ENCODE assay signal across 9 cellular contexts in the genomic region with DNA sequence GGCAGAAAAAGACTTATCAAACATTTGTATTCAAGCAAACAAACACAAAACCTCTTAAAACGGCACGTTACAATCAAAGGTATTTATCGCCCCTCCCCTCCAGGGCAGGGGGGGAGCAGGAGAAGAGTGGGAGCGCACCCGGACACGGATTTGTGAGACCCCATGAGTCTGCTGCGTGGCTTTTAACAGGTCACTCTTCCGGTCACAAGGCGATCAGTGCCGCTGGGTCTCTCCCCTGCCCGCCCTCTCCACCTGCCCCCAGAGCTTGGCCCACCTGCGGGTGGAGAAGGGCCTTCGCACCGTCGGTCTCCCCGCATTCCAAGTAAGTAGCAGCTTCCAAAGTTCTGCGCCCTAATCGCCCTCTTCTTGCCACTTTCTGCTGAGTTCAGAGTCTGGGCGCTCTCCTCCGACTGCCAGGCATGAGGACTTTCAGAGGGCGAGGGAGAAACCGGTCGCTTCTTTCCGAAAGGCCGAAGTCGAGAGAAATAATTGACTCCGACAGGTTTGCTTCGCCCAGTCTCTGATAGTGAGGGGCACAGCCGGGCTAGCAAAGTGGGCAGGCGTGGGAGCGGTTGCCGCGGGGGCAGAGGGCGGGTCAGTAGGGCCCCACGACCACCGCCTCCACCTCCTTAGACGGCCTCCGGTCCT. TPM values are rescaled to one million over a fixed set of nuclear protein-coding genes. Genes with fewer than 3 reads are reported as not detected.
DNase-seq lines count a peak whose midpoint lies in the region; ATAC-seq, FAIRE-seq and TF ChIP-seq lines count a peak whose summit lies in the region.
"Had no signal": no experiment of that assay in that cellular context is flagged by ENCODE, and none has a peak within 500 bp of the region (broad histone marks: within the 10 kb centered on the region; RNA-seq: fewer than 3 reads in every experiment).

No MANE protein-coding gene starts in this region.

- no peak overlapping the region for H3K27ac Mint-ChIP-seq in activated CD8-positive, alpha-beta memory T cell treated with anti-CD3 and anti-CD28 coated beads, Interleukin-2, amount 10 ng/mL, durations not matched to agents 7 days and 5 days

- H3K9me3 Mint-ChIP-seq in activated CD8-positive, alpha-beta memory T cell treated with anti-CD3 and anti-CD28 coated beads, Interleukin-2, amount 10 ng/mL, durations not matched to agents 7 days and 5 days (ENCODE audit: low read depth), result no peaks in the 10 kb centered on the region
- H3K9me3 Mint-ChIP-seq: activated naive CD4-positive, alpha-beta T cell treated with anti-CD3 and anti-CD28 coated beads, Interleukin-2, amount 50 U/mL, for 72 hours had no signal

- H3K4me2 ChIP-seq in endothelial cell of umbilical vein (ENCODE audit: insufficient read depth, low read length) (no peak overlapping the region), parathyroid adenoma (ENCODE audit: low read length) (peak overlapping the region; percentile 78)

- H3K27ac ChIP-seq in endothelial cell of umbilical vein (ENCODE audit: insufficient read depth, low read depth, low read length) (no peak overlapping the region), parathyroid adenoma (no peak overlapping the region)

- H3K79me2 ChIP-seq in endothelial cell of umbilical vein (ENCODE audit: control insufficient read depth, insufficient read depth, low read length) (no peaks in the 10 kb centered on the region), parathyroid adenoma (no peaks in the 10 kb centered on the region)

- no peak overlapping the region for H3K4me3 Mint-ChIP-seq in activated CD8-positive, alpha-beta memory T cell treated with anti-CD3 and anti-CD28 coated beads, Interleukin-2, amount 10 ng/mL, durations not matched to agents 7 days and 5 days

- H2AFZ ChIP-seq in endothelial cell of umbilical vein (ENCODE audit: low read depth, low read length), result peak overlapping the region; percentile 40
- H2AFZ ChIP-seq in parathyroid adenoma, result peak overlapping the region; percentile 80

- no peaks in the 10 kb centered on the region for H3K36me3 Mint-ChIP-seq in activated CD8-positive, alpha-beta memory T cell treated with anti-CD3 and anti-CD28 coated beads, Interleukin-2, amount 10 ng/mL, durations not matched to agents 7 days and 5 days

- H3K4me1 Mint-ChIP-seq in activated CD8-positive, alpha-beta memory T cell treated with anti-CD3 and anti-CD28 coated beads, Interleukin-2, amount 10 ng/mL, durations not matched to agents 7 days and 5 days, result peaks cover 10% of the 10 kb centered on the region

- H3K27me3 Mint-ChIP-seq in activated CD8-positive, alpha-beta memory T cell treated with anti-CD3 and anti-CD28 coated beads, Interleukin-2, amount 10 ng/mL, durations not matched to agents 7 days and 5 days, result peaks cover 73% of the 10 kb centered on the region

- BruUV-seq in endothelial cell of umbilical vein (replicated peaks; lab: Mats Ljungman, UMichigan), result no TSS peak

- POLR2A ChIA-PET in endothelial cell of umbilical vein (lab: Charles Lee), result no interaction called here

- H3K27me3 ChIP-seq in endothelial cell of umbilical vein (ENCODE audit: control insufficient read depth in 2 of 2, insufficient read depth in 2 of 2, low read length in 2 of 2) (peaks cover 23 to 32% of the 10 kb centered on the region in 2 experiments), parathyroid adenoma (ENCODE audit: control insufficient read depth, insufficient read depth, low read length) (no peaks in the 10 kb centered on the region)

- H3K36me3 ChIP-seq in endothelial cell of umbilical vein (ENCODE audit: control insufficient read depth in 2 of 2, extremely low read depth in 1 of 2, insufficient read depth in 2 of 2, low read length in 2 of 2), result no peaks in the 10 kb centered on the region
- no peaks in the 10 kb centered on the region for H3K36me3 ChIP-seq in parathyroid adenoma (ENCODE audit: control insufficient read depth, insufficient read depth, low read length)

- ATAC-seq in HG03342 (IDR thresholded peaks at IDR 0.05; ENCODE audit: unreplicated experiment), result no peak
- ATAC-seq in activated CD8-positive, alpha-beta memory T cell treated with anti-CD3 and anti-CD28 coated beads, Interleukin-2, amount 10 ng/mL, durations not matched to agents 7 days and 5 days, result no peak

- dilution Hi-C loops in endothelial cell of umbilical vein (cut with MboI; ENCODE audit: extremely low pct_ligation_motif_present, low sequenced_read_pairs), result no loop called here

- DNase-seq in NCI-H748 (lab: John Stamatoyannopoulos, UW; ENCODE audit: unreplicated experiment), result peak; percentile 89
- DNase-seq in endothelial cell of umbilical vein (ENCODE audit: low read depth, low spot score), result no peak
- DNase-seq in H54 (ENCODE audit: insufficient read length, low spot score), result no peak
- DNase-seq in RKO (ENCODE audit: low spot score), result no peak
- DNase-seq in activated CD8-positive, alpha-beta memory T cell treated with anti-CD3 and anti-CD28 coated beads, Interleukin-2, amount 10 ng/mL, durations not matched to agents 7 days and 5 days, result no peak

- FAIRE-seq in G401.6 (lab: Jason Lieb, UNC) (peak; percentile 75), endothelial cell of umbilical vein (lab: Jason Lieb, UNC) (no peak), H54 (lab: Jason Lieb, UNC) (no peak)

- no peak overlapping the region for H3K9ac ChIP-seq in endothelial cell of umbilical vein (replicated peaks; ENCODE audit: extremely low read depth, insufficient read depth, low read length)
- H3K9ac ChIP-seq in parathyroid adenoma, result no peak overlapping the region

- TF ChIP-seq POLR2A in endothelial cell of umbilical vein (IDR thresholded peaks at IDR 0.05; ENCODE audit: low read depth, low read length) (no peak), H54 (IDR thresholded peaks at IDR 0.05; ENCODE audit: low read depth, low read length) (no peak)

- H4K20me1 ChIP-seq in endothelial cell of umbilical vein (replicated peaks; ENCODE audit: control insufficient read depth, extremely low read depth, insufficient read depth, low read length), result no peaks in the 10 kb centered on the region

- H3K9me3 ChIP-seq in endothelial cell of umbilical vein (replicated peaks; ENCODE audit: control insufficient read depth, insufficient read depth, low read length) (no peaks in the 10 kb centered on the region), parathyroid adenoma (ENCODE audit: control insufficient read depth, low read length) (no peaks in the 10 kb centered on the region)

- H3K4me1 ChIP-seq in endothelial cell of umbilical vein (ENCODE audit: control insufficient read depth, extremely low read depth, insufficient read depth, low read length) (no peaks in the 10 kb centered on the region), parathyroid adenoma (peaks cover 2% of the 10 kb centered on the region)

- CTCF ChIA-PET in endothelial cell of umbilical vein (lab: Charles Lee), result interaction anchor here (0.9 to 2.8 kb wide), 3 partner anchors 12 to 735 kb away, joined by 3 to 8 read pairs (median 6); no protein-coding TSS in a partner anchor
- CTCF ChIA-PET in activated CD8-positive, alpha-beta memory T cell treated with anti-CD3 and anti-CD28 coated beads, Interleukin-2, amount 10 ng/mL, durations not matched to agents 7 days and 5 days (lab: Charles Lee), result interaction anchor here (0.6 kb wide), 1 partner anchor 644 kb away, joined by 3 read pairs; no protein-coding TSS in a partner anchor

- intact Hi-C loops in endothelial cell of umbilical vein (cut with micrococcal nuclease), result loop anchor here (1.0 to 2.0 kb wide), 5 partner anchors 551 to 1441 kb away; no protein-coding TSS in a partner anchor

- peak overlapping the region in 1 of 3 experiments; percentile 44 for H3K4me3 ChIP-seq in endothelial cell of umbilical vein (replicated peaks in 1 of 3; ENCODE audit: insufficient read depth in 1 of 3, low read depth in 1 of 3, low read length in 3 of 3)
- peak overlapping the region; percentile 73 for H3K4me3 ChIP-seq in parathyroid adenoma (ENCODE audit: low read depth, low read length)

- TF ChIP-seq CTCF in endothelial cell of umbilical vein (IDR thresholded peaks at IDR 0.05; ENCODE audit: extremely low read depth in 1 of 2, insufficient read depth in 1 of 2, low read depth in 1 of 2, low read length in 2 of 2) (no peak), parathyroid adenoma (IDR thresholded peaks at IDR 0.05) (no peak)

- H3K9me1 ChIP-seq in endothelial cell of umbilical vein (replicated peaks; ENCODE audit: control insufficient read depth, extremely low read depth, insufficient read depth, low read length), result no peaks in the 10 kb centered on the region

TF ChIP-seq in endothelial cell of umbilical vein, 7 proteins besides CTCF, POLR2A, EP300 and RAD21:
- TF ChIP-seq GATA2 (IDR thresholded peaks at IDR 0.05; ENCODE audit: insufficient read depth, insufficient read length, low read depth, low read length) (no peak), POLR2AphosphoS5 (IDR thresholded peaks at IDR 0.05; ENCODE audit: insufficient read depth, low read depth, low read length) (no peak), EZH2 (IDR thresholded peaks at IDR 0.05; ENCODE audit: borderline replicate concordance, low read depth, low read length, severe bottlenecking) (peak; percentile 90), MYC (IDR thresholded peaks at IDR 0.05; ENCODE audit: low read depth, low read length) (no peak)

RNA-seq across cellular contexts. Expression of a gene that starts 0.8 kb away (rescaled TPM):
- total RNA-seq in endothelial cell of umbilical vein, result not detected in 2 replicates
- not detected in 2 replicates for polyA plus RNA-seq in endothelial cell of umbilical vein
- not detected in 2 replicates for polyA plus RNA-seq in endothelial cell of umbilical vein (2011; cell fraction: cytosol; rRNA removed)
- not detected in 2 replicates for polyA plus RNA-seq in endothelial cell of umbilical vein (2011; cell fraction: nucleus; rRNA removed)
- polyA plus RNA-seq in endothelial cell of umbilical vein (2012), result not detected in 2 replicates
- not detected in 2 replicates for polyA minus RNA-seq in endothelial cell of umbilical vein
- polyA minus RNA-seq in endothelial cell of umbilical vein (2011; cell fraction: cytosol; rRNA and poly(A)+ RNA removed), result 1.7 TPM
- not detected in 2 replicates for polyA minus RNA-seq in endothelial cell of umbilical vein (2011; cell fraction: nucleus; rRNA and poly(A)+ RNA removed)
- total RNA-seq in activated CD8-positive, alpha-beta memory T cell treated with anti-CD3 and anti-CD28 coated beads, Interleukin-2, amount 10 ng/mL, durations not matched to agents 7 days and 5 days, result not detected
- total RNA-seq: activated naive CD4-positive, alpha-beta T cell treated with anti-CD3 and anti-CD28 coated beads, Interleukin-2, amount 50 U/mL, for 72 hours had no signal
